12 cellular contexts compared by ENCODE assay signal in genomic region chr5:138457532-138458275, GRCh38. TPM values are rescaled to one million over a fixed set of nuclear protein-coding genes. Genes with fewer than 3 reads are reported as not detected.
DNase-seq lines count a peak whose midpoint lies in the region; ATAC-seq and TF ChIP-seq lines count a peak whose summit lies in the region.
"Had no signal": no experiment of that assay in that cellular context is flagged by ENCODE, and none has a peak within 500 bp of the region (broad histone marks: within the 10 kb centered on the region; RNA-seq: fewer than 3 reads in every experiment).

No MANE protein-coding gene starts in this region.

- POLR2A ChIA-PET in activated CD8-positive, alpha-beta T cell treated with anti-CD3 and anti-CD28 coated beads, Interleukin-2, amount 10 ng/mL, durations not matched to agents 7 days and 5 days (lab: Charles Lee), result interaction anchor here (0.6 to 0.8 kb wide), 2 partner anchors 7 to 838 kb away, joined by 3 read pairs; partner anchors contain the start of gene EGR1

- peaks cover 43% of the 10 kb centered on the region for H3K4me1 Mint-ChIP-seq in activated naive CD4-positive, alpha-beta T cell treated with anti-CD3 and anti-CD28 coated beads, Interleukin-2, amount 50 U/mL, for 24 hours
- H3K4me1 Mint-ChIP-seq in activated CD8-positive, alpha-beta T cell treated with anti-CD3 and anti-CD28 coated beads, Interleukin-2, amount 10 ng/mL, durations not matched to agents 7 days and 5 days (ENCODE audit: low read depth), result peaks cover 32% of the 10 kb centered on the region
- peaks cover 52% of the 10 kb centered on the region for H3K4me1 Mint-ChIP-seq in stimulated activated naive CD8-positive, alpha-beta T cell treated with anti-CD3 and anti-CD28 coated beads, Interleukin-15, amount 100 ng/mL, for 72 hours

- H3K4me3 Mint-ChIP-seq in activated naive CD4-positive, alpha-beta T cell treated with anti-CD3 and anti-CD28 coated beads, Interleukin-2, amount 50 U/mL, for 24 hours, result peak overlapping the region; percentile 8
- H3K4me3 Mint-ChIP-seq in activated CD8-positive, alpha-beta T cell treated with anti-CD3 and anti-CD28 coated beads, Interleukin-2, amount 10 ng/mL, durations not matched to agents 7 days and 5 days, result no peak overlapping the region
- H3K4me3 Mint-ChIP-seq in stimulated activated naive CD8-positive, alpha-beta T cell treated with anti-CD3 and anti-CD28 coated beads, Interleukin-15, amount 100 ng/mL, for 72 hours, result peak overlapping the region; percentile 77 to 92

- H3K4me3 ChIP-seq in fibroblast of the aortic adventitia (ENCODE audit: low read depth, low read length), result no peak overlapping the region
- H3K4me3 ChIP-seq: GM23248, MG63, pancreas had no signal

- no peaks in the 10 kb centered on the region for H3K27me3 Mint-ChIP-seq in activated naive CD4-positive, alpha-beta T cell treated with anti-CD3 and anti-CD28 coated beads, Interleukin-2, amount 50 U/mL, for 24 hours
- no peaks in the 10 kb centered on the region for H3K27me3 Mint-ChIP-seq in activated CD8-positive, alpha-beta T cell treated with anti-CD3 and anti-CD28 coated beads, Interleukin-2, amount 10 ng/mL, durations not matched to agents 7 days and 5 days (ENCODE audit: low read depth)
- no peaks in the 10 kb centered on the region for H3K27me3 Mint-ChIP-seq in stimulated activated naive CD8-positive, alpha-beta T cell treated with anti-CD3 and anti-CD28 coated beads, Interleukin-15, amount 100 ng/mL, for 72 hours

- peak overlapping the region; percentile 37 for H3K27ac Mint-ChIP-seq in activated naive CD4-positive, alpha-beta T cell treated with anti-CD3 and anti-CD28 coated beads, Interleukin-2, amount 50 U/mL, for 24 hours
- H3K27ac Mint-ChIP-seq in activated CD8-positive, alpha-beta T cell treated with anti-CD3 and anti-CD28 coated beads, Interleukin-2, amount 10 ng/mL, durations not matched to agents 7 days and 5 days, result peak overlapping the region; percentile 69
- peak overlapping the region; percentile 55 to 80 for H3K27ac Mint-ChIP-seq in stimulated activated naive CD8-positive, alpha-beta T cell treated with anti-CD3 and anti-CD28 coated beads, Interleukin-15, amount 100 ng/mL, for 72 hours

- no peak for DNase-seq in activated naive CD4-positive, alpha-beta T cell treated with anti-CD3 and anti-CD28 coated beads, Interleukin-2, amount 50 U/mL, for 16 hours
- no peak for DNase-seq in activated CD8-positive, alpha-beta T cell treated with anti-CD3 and anti-CD28 coated beads, Interleukin-2, amount 10 ng/mL, durations not matched to agents 7 days and 5 days
- DNase-seq in fibroblast of the aortic adventitia (ENCODE audit: low read depth) (no peak), hippocampal formation (lab: John Stamatoyannopoulos, UW) (no peak)
- no peak for DNase-seq in stimulated activated naive CD8-positive, alpha-beta T cell treated with anti-CD3 and anti-CD28 coated beads, Interleukin-15, amount 100 ng/mL, for 72 hours
- DNase-seq in activated CD4-positive, CD25-positive, alpha-beta regulatory T cell treated with anti-CD3 and anti-CD28 coated beads, Interleukin-2, amount 50 U/mL, for 72 hours, result no peak
- DNase-seq: GM23248; MG63; pancreas; stimulated activated CD4-positive, alpha-beta T cell treated with anti-CD3 and anti-CD28 coated beads, Interleukin-15, amount 100 ng/mL, for 24 hours had no signal

- TF ChIP-seq CTCF in fibroblast of the aortic adventitia (IDR thresholded peaks at IDR 0.05; ENCODE audit: insufficient read depth, low read length), result peak; percentile 10

- H3K36me3 Mint-ChIP-seq in activated naive CD4-positive, alpha-beta T cell treated with anti-CD3 and anti-CD28 coated beads, Interleukin-2, amount 50 U/mL, for 24 hours, result no peaks in the 10 kb centered on the region
- H3K36me3 Mint-ChIP-seq in activated CD8-positive, alpha-beta T cell treated with anti-CD3 and anti-CD28 coated beads, Interleukin-2, amount 10 ng/mL, durations not matched to agents 7 days and 5 days (ENCODE audit: low read depth), result peaks cover 3% of the 10 kb centered on the region

- CTCF ChIA-PET in activated CD8-positive, alpha-beta T cell treated with anti-CD3 and anti-CD28 coated beads, Interleukin-2, amount 10 ng/mL, durations not matched to agents 7 days and 5 days (lab: Charles Lee), result interaction anchor here (1.5 to 2.7 kb wide), 3 partner anchors 7 to 104 kb away, joined by 6 to 10 read pairs (median 7); partner anchors contain the start of gene EGR1

- ATAC-seq in activated CD8-positive, alpha-beta T cell treated with anti-CD3 and anti-CD28 coated beads, Interleukin-2, amount 10 ng/mL, durations not matched to agents 7 days and 5 days, result no peak
- no peak for ATAC-seq in stimulated activated naive CD8-positive, alpha-beta T cell treated with anti-CD3 and anti-CD28 coated beads, Interleukin-15, amount 100 ng/mL, for 72 hours
- ATAC-seq in HG03097 (IDR thresholded peaks at IDR 0.05; ENCODE audit: low FRiP score, unreplicated experiment), result no peak

- no peaks in the 10 kb centered on the region for H3K9me3 Mint-ChIP-seq in activated naive CD4-positive, alpha-beta T cell treated with anti-CD3 and anti-CD28 coated beads, Interleukin-2, amount 50 U/mL, for 24 hours
- no peaks in the 10 kb centered on the region for H3K9me3 Mint-ChIP-seq in activated CD8-positive, alpha-beta T cell treated with anti-CD3 and anti-CD28 coated beads, Interleukin-2, amount 10 ng/mL, durations not matched to agents 7 days and 5 days (ENCODE audit: insufficient read depth)
- H3K9me3 Mint-ChIP-seq in stimulated activated naive CD8-positive, alpha-beta T cell treated with anti-CD3 and anti-CD28 coated beads, Interleukin-15, amount 100 ng/mL, for 72 hours, result no peaks in the 10 kb centered on the region

RNA-seq across cellular contexts. Expression of gene EGR1, which starts 7.6 kb away (rescaled TPM):
- total RNA-seq in activated CD8-positive, alpha-beta T cell treated with anti-CD3 and anti-CD28 coated beads, Interleukin-2, amount 10 ng/mL, durations not matched to agents 7 days and 5 days, result 10 to 100 TPM in 1 of 2 experiments, 1 to 10 TPM in 1; 8.9 to 10.1 TPM
- total RNA-seq in fibroblast of the aortic adventitia (ENCODE audit: low replicate concordance), result 1.6 and 6.3 TPM in 2 replicates

RNA-seq across cellular contexts. Expression of gene REEP2, which starts 18.8 kb away (rescaled TPM):
- 1 to 10 TPM in 1 of 2 experiments, under 1 TPM in 1; 0.68 to 1.1 TPM for total RNA-seq in activated CD8-positive, alpha-beta T cell treated with anti-CD3 and anti-CD28 coated beads, Interleukin-2, amount 10 ng/mL, durations not matched to agents 7 days and 5 days
- total RNA-seq in fibroblast of the aortic adventitia (ENCODE audit: low replicate concordance), result 1.1 and 6.1 TPM in 2 replicates
